In the genomic region with DNA sequence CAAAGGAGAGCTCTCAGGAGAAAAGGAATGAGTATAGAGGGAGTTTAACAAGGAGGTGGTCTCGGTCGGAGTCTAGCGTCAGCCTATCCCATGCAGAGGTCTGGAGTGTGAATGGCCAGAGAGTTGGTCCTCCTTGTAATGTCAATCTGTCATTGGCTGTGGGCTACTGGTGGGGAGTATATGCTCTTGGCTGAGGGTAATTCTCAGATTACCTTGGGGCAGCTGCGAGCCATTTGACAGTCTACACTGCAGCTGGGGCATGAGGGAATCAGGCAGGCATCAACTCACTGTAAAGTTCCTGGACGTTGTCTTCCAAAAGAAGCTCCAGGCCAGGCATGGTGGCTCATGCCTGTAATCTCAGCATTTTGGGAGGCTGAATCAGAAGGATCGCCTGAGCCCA, we compare ENCODE assay signal across 22 cellular contexts. TPM values are rescaled to one million over a fixed set of nuclear protein-coding genes. Genes with fewer than 3 reads are reported as not detected.
DNase-seq lines count a peak whose midpoint lies in the region; ATAC-seq and TF ChIP-seq lines count a peak whose summit lies in the region.
"Had no signal": no experiment of that assay in that cellular context is flagged by ENCODE, and none has a peak within 500 bp of the region (broad histone marks: within the 10 kb centered on the region; RNA-seq: fewer than 3 reads in every experiment).

No MANE protein-coding gene starts in this region.

- no peak overlapping the region for H3K23ac ChIP-seq in mesendoderm (ENCODE audit: low read length)

- TF ChIP-seq CTCF in vagina (IDR thresholded peaks at IDR 0.05), result no peak

- H3K4me3 ChIP-seq in vagina (no peak overlapping the region), mesendoderm (ENCODE audit: low read length) (no peak overlapping the region)
- H3K4me3 ChIP-seq: GM23248, prostate gland, sigmoid colon, testis had no signal

- H3K79me2 ChIP-seq in mesendoderm (ENCODE audit: control insufficient read depth, insufficient read depth, low read length), result no peaks in the 10 kb centered on the region

- H3K18ac ChIP-seq in mesendoderm (ENCODE audit: low read length), result no peak overlapping the region

- peaks cover 31% of the 10 kb centered on the region for H3K4me1 Mint-ChIP-seq in stimulated activated naive CD8-positive, alpha-beta T cell treated with anti-CD3 and anti-CD28 coated beads, Interleukin-15, Interleukin-2, amounts not matched to agents 100 ng/mL and 50 ng/mL, for 24 hours (ENCODE audit: low read depth)
- H3K4me1 Mint-ChIP-seq in effector memory CD8-positive, alpha-beta T cell (ENCODE audit: low read depth in 2 of 2), result peaks cover 38 to 40% of the 10 kb centered on the region in 2 donors

- no peaks in the 10 kb centered on the region for H3K9me3 Mint-ChIP-seq in stimulated activated naive CD8-positive, alpha-beta T cell treated with anti-CD3 and anti-CD28 coated beads, Interleukin-15, Interleukin-2, amounts not matched to agents 100 ng/mL and 50 ng/mL, for 24 hours
- H3K9me3 Mint-ChIP-seq in effector memory CD8-positive, alpha-beta T cell, result no peaks in the 10 kb centered on the region
- H3K9me3 Mint-ChIP-seq: activated T-cell treated with anti-CD3 and anti-CD28 coated beads, Interleukin-2, amount 50 U/mL, for 24 hours; stimulated activated naive B cell treated with anti-CD40 and anti-IgM and Interleukin-4, amounts not matched to agents 10 μg/mL and 1 μg/mL and 100 μg/mL, for 72 hours had no signal

- H2BK120ac ChIP-seq in mesendoderm (ENCODE audit: low read depth, low read length), result no peak overlapping the region

- H2AK5ac ChIP-seq in mesendoderm (ENCODE audit: low read length), result no peak overlapping the region

- WGBS in mesendoderm (ENCODE audit: extremely low coverage, insufficient coverage, low lambda C conversion rate), result no CpG with 5 or more reads among the region's 6 CpGs

- TF ChIP-seq POLR2A in vagina (IDR thresholded peaks at IDR 0.05), result no peak

- no peaks in the 10 kb centered on the region for H3K27me3 ChIP-seq in vagina
- H3K27me3 ChIP-seq in mesendoderm (ENCODE audit: insufficient read depth, low read length, poor library complexity), result no peaks in the 10 kb centered on the region
- H3K27me3 ChIP-seq: sigmoid colon, testis had no signal

- no peak overlapping the region for H4K5ac ChIP-seq in mesendoderm (ENCODE audit: low read length)

- H3K9me3 ChIP-seq in vagina, result no peaks in the 10 kb centered on the region
- H3K9me3 ChIP-seq: prostate gland, sigmoid colon, testis had no signal

- no peak for ATAC-seq in stimulated activated naive CD8-positive, alpha-beta T cell treated with anti-CD3 and anti-CD28 coated beads, Interleukin-15, Interleukin-2, amounts not matched to agents 100 U/mL and 50 U/mL, for 24 hours
- no peak for ATAC-seq in effector memory CD8-positive, alpha-beta T cell (replicated peaks)
- ATAC-seq: Panc1 had no signal

- no peaks in the 10 kb centered on the region for H3K79me1 ChIP-seq in mesendoderm (ENCODE audit: low read length)

- H3K36me3 Mint-ChIP-seq in stimulated activated naive CD8-positive, alpha-beta T cell treated with anti-CD3 and anti-CD28 coated beads, Interleukin-15, Interleukin-2, amounts not matched to agents 100 ng/mL and 50 ng/mL, for 24 hours (ENCODE audit: low read depth), result no peaks in the 10 kb centered on the region
- peaks cover 13% of the 10 kb centered on the region for H3K36me3 Mint-ChIP-seq in effector memory CD8-positive, alpha-beta T cell (ENCODE audit: insufficient read depth)
- H3K36me3 Mint-ChIP-seq: stimulated activated naive B cell treated with anti-CD40 and anti-IgM and Interleukin-4, amounts not matched to agents 10 μg/mL and 1 μg/mL and 100 μg/mL, for 72 hours had no signal

- no peak overlapping the region for H3K4me3 Mint-ChIP-seq in stimulated activated naive CD8-positive, alpha-beta T cell treated with anti-CD3 and anti-CD28 coated beads, Interleukin-15, Interleukin-2, amounts not matched to agents 100 ng/mL and 50 ng/mL, for 24 hours
- H3K4me3 Mint-ChIP-seq in effector memory CD8-positive, alpha-beta T cell, result peak overlapping the region; percentile 43 to 81
- H3K4me3 Mint-ChIP-seq: activated T-cell treated with anti-CD3 and anti-CD28 coated beads, Interleukin-2, amount 50 U/mL, for 24 hours; stimulated activated naive B cell treated with anti-CD40 and anti-IgM and Interleukin-4, amounts not matched to agents 10 μg/mL and 1 μg/mL and 100 μg/mL, for 72 hours had no signal

- no peaks in the 10 kb centered on the region for H3K4me1 ChIP-seq in vagina
- H3K4me1 ChIP-seq in mesendoderm (ENCODE audit: control insufficient read depth, low read depth, low read length), result no peaks in the 10 kb centered on the region
- H3K4me1 ChIP-seq: prostate gland, sigmoid colon, testis had no signal

- no peaks in the 10 kb centered on the region for H3K27me3 Mint-ChIP-seq in stimulated activated naive CD8-positive, alpha-beta T cell treated with anti-CD3 and anti-CD28 coated beads, Interleukin-15, Interleukin-2, amounts not matched to agents 100 ng/mL and 50 ng/mL, for 24 hours
- H3K27me3 Mint-ChIP-seq in effector memory CD8-positive, alpha-beta T cell, result peaks cover 6 to 10% of the 10 kb centered on the region in 2 donors
- H3K27me3 Mint-ChIP-seq: activated T-cell treated with anti-CD3 and anti-CD28 coated beads, Interleukin-2, amount 50 U/mL, for 24 hours had no signal

- H3K9ac ChIP-seq in mesendoderm (ENCODE audit: low read length), result no peak overlapping the region
- H3K9ac ChIP-seq: GM23248 had no signal

- no peak overlapping the region for H3K4me2 ChIP-seq in mesendoderm (ENCODE audit: low read length)

- no peak overlapping the region for H2BK15ac ChIP-seq in mesendoderm (replicated peaks; ENCODE audit: low read depth)

- H3K56ac ChIP-seq in mesendoderm (ENCODE audit: low read length), result no peak overlapping the region

- H3K27ac Mint-ChIP-seq in stimulated activated naive CD8-positive, alpha-beta T cell treated with anti-CD3 and anti-CD28 coated beads, Interleukin-15, Interleukin-2, amounts not matched to agents 100 ng/mL and 50 ng/mL, for 24 hours, result peak overlapping the region; percentile 76
- H3K27ac Mint-ChIP-seq in effector memory CD8-positive, alpha-beta T cell, result peak overlapping the region; percentile 88 to 94
- H3K27ac Mint-ChIP-seq: activated T-cell treated with anti-CD3 and anti-CD28 coated beads, Interleukin-2, amount 50 U/mL, for 24 hours; stimulated activated naive B cell treated with anti-CD40 and anti-IgM and Interleukin-4, amounts not matched to agents 10 μg/mL and 1 μg/mL and 100 μg/mL, for 72 hours had no signal

- no peak for DNase-seq in stimulated activated naive CD8-positive, alpha-beta T cell treated with anti-CD3 and anti-CD28 coated beads, Interleukin-15, Interleukin-2, amounts not matched to agents 100 U/mL and 50 U/mL, for 24 hours
- peak; percentile 16 for DNase-seq in NCI-H524 treated with DMSO at 0.1 percent for 48 hours (lab: John Stamatoyannopoulos, UW)
- no peak for DNase-seq in effector memory CD8-positive, alpha-beta T cell
- no peak for DNase-seq in vagina (ENCODE audit: extremely low spot score in 2 of 2)
- no peak for DNase-seq in NCI-H2171 (lab: John Stamatoyannopoulos, UW)
- no peak for DNase-seq in mesendoderm
- DNase-seq: activated CD4-positive, CD25-positive, alpha-beta regulatory T cell; activated naive CD4-positive, alpha-beta T cell treated with anti-CD3 and anti-CD28 coated beads, Interleukin-2, amount 50 U/mL, for 16 hours; activated T-cell treated with anti-CD3 and anti-CD28 coated beads, Interleukin-2, amount 50 U/mL, for 24 hours; GM23248; left colon; NCI-H1694; NCI-H510A; SHP77 treated with DMSO at 0.1 percent for 48 hours; sigmoid colon; stimulated activated naive B cell treated with anti-CD40 and anti-IgM and Interleukin-4, amounts not matched to agents 10 μg/mL and 1 μg/mL and 100 μg/mL, for 72 hours; SW 1271; testis had no signal

- H4K8ac ChIP-seq in mesendoderm (ENCODE audit: low read depth, low read length), result no peak overlapping the region

- H3K4ac ChIP-seq in mesendoderm (ENCODE audit: low read depth, low read length), result no peak overlapping the region

- H3K27ac ChIP-seq in vagina (no peak overlapping the region), mesendoderm (ENCODE audit: low read depth, low read length) (no peak overlapping the region)
- H3K27ac ChIP-seq: GM23248, HL-60, prostate gland, sigmoid colon, testis had no signal

- intact Hi-C loops in vagina (cut with DNase I), result no loop called here

- H2BK5ac ChIP-seq in mesendoderm (ENCODE audit: low read length), result no peak overlapping the region

- H3K36me3 ChIP-seq in vagina, result no peaks in the 10 kb centered on the region
- no peaks in the 10 kb centered on the region for H3K36me3 ChIP-seq in mesendoderm (ENCODE audit: control insufficient read depth, insufficient read depth, low read length)
- H3K36me3 ChIP-seq: prostate gland, sigmoid colon had no signal

RNA-seq across cellular contexts. Expression of gene EBF4, which starts 48.1 kb away (rescaled TPM):
- total RNA-seq in vagina, result 23.1 TPM
- polyA plus RNA-seq in mesendoderm (2013, experiment 1 of 2), result 0.31 TPM
- 0.13 TPM for polyA plus RNA-seq in mesendoderm (2013, experiment 2 of 2)
- total RNA-seq: GM23248 had no signal

RNA-seq across cellular contexts. Expression of gene CPXM1, which starts 59.7 kb away (rescaled TPM):
- 19.4 TPM for total RNA-seq in vagina
- polyA plus RNA-seq in mesendoderm (2013, experiment 1 of 2), result 19.2 TPM
- polyA plus RNA-seq in mesendoderm (2013, experiment 2 of 2), result 19.6 TPM
- total RNA-seq: GM23248 had no signal
